In genomic region chr10:119818889-119819270, GRCh38 we compare ENCODE assay signal across 11 cellular contexts. TPM values are rescaled to one million over a fixed set of nuclear protein-coding genes. Genes with fewer than 3 reads are reported as not detected.
A peak's percentile ranks its signal among the peaks of the same experiment; 100 is the strongest.
DNase-seq lines count a peak whose midpoint lies in the region; ATAC-seq and TF ChIP-seq lines count a peak whose summit lies in the region.
"Had no signal": no experiment of that assay in that cellular context is flagged by ENCODE, and none has a peak within 500 bp of the region (broad histone marks: within the 10 kb centered on the region; RNA-seq: fewer than 3 reads in every experiment).

No MANE protein-coding gene starts in this region.

- peaks cover 57% of the 10 kb centered on the region for H3K36me3 Mint-ChIP-seq in nephron progenitor cell (ENCODE audit: low read depth)

- no peak for ATAC-seq in Right ventricle myocardium inferior
- ATAC-seq in GM19351 (IDR thresholded peaks at IDR 0.05; ENCODE audit: unreplicated experiment): no peak
- no peak for ATAC-seq in GM18520 (IDR thresholded peaks at IDR 0.05; ENCODE audit: unreplicated experiment)

- no peak for DNase-seq in left ventricle myocardium inferior
- DNase-seq in Right ventricle myocardium inferior (ENCODE audit: missing footprints): no peak
- no peak for DNase-seq in fibroblast of mammary gland (ENCODE audit: low read depth)
- DNase-seq in nephron progenitor cell: peak; percentile 16
- DNase-seq in COR-L47 (lab: John Stamatoyannopoulos, UW): no peak
- DNase-seq in UCSD-AML1 (lab: John Stamatoyannopoulos, UW; ENCODE audit: unreplicated experiment): no peak
- DNase-seq: activated CD8-positive, alpha-beta memory T cell treated with anti-CD3 and anti-CD28 coated beads for 24 hours; MV-4-11; NCI-H748 treated with DMSO at 0.1 percent for 48 hours had no signal

- peaks cover 32% of the 10 kb centered on the region for H3K36me3 ChIP-seq in left ventricle myocardium inferior

- intact Hi-C loops in left ventricle myocardium inferior (cut with micrococcal nuclease) (no loop called here), Right ventricle myocardium inferior (cut with DNase I) (no loop called here)

- H3K4me3 ChIP-seq in left ventricle myocardium inferior (peak overlapping the region; percentile 51), fibroblast of mammary gland (ENCODE audit: control insufficient read depth, low read depth, low read length) (peak overlapping the region; percentile 31)

- H3K4me1 Mint-ChIP-seq in nephron progenitor cell: peaks cover 28% of the 10 kb centered on the region

- TF ChIP-seq CTCF in left ventricle myocardium inferior (IDR thresholded peaks at IDR 0.05; ENCODE audit: borderline replicate concordance) (no peak), fibroblast of mammary gland (conservative IDR thresholded peaks at IDR 0.05; ENCODE audit: control insufficient read depth, insufficient read depth, low read depth, low read length) (no peak), nephron progenitor cell (IDR thresholded peaks at IDR 0.05) (no peak)

- H3K4me3 Mint-ChIP-seq in nephron progenitor cell: peak overlapping the region; percentile 77

- H3K4me1 ChIP-seq in left ventricle myocardium inferior: peaks cover 6% of the 10 kb centered on the region

- H3K9me3 ChIP-seq in left ventricle myocardium inferior (replicated peaks): no peaks in the 10 kb centered on the region

- H3K27ac Mint-ChIP-seq in nephron progenitor cell: peak overlapping the region; percentile 94

- no peaks in the 10 kb centered on the region for H3K27me3 ChIP-seq in left ventricle myocardium inferior (ENCODE audit: low read depth)

- no peaks in the 10 kb centered on the region for H3K27me3 Mint-ChIP-seq in nephron progenitor cell (ENCODE audit: low read depth, poor library complexity)

- no peaks in the 10 kb centered on the region for H3K9me3 Mint-ChIP-seq in nephron progenitor cell

- no peak overlapping the region for H3K27ac ChIP-seq in left ventricle myocardium inferior (replicated peaks)

RNA-seq across cellular contexts. Expression of gene MCMBP, which starts 53.8 kb away (rescaled TPM):
- total RNA-seq in left ventricle myocardium inferior: 24.5 TPM
- total RNA-seq in Right ventricle myocardium inferior: 30.5 TPM
